Comparison of ENCODE assay signal across 20 cellular contexts in genomic region chr4:113919611-113920010, GRCh38. TPM values are rescaled to one million over a fixed set of nuclear protein-coding genes. Genes with fewer than 3 reads are reported as not detected.
DNase-seq lines count a peak whose midpoint lies in the region; ATAC-seq, FAIRE-seq and TF ChIP-seq lines count a peak whose summit lies in the region.
"Had no signal": no experiment of that assay in that cellular context is flagged by ENCODE, and none has a peak within 500 bp of the region (broad histone marks: within the 10 kb centered on the region; RNA-seq: fewer than 3 reads in every experiment).

No MANE protein-coding gene starts in this region.

- H3K27ac Mint-ChIP-seq in osteocyte (ENCODE audit: unreplicated experiment) = peak overlapping the region; percentile 81
- H3K27ac Mint-ChIP-seq: T-helper 1 cell treated with Interleukin-12 subunit alpha and Interleukin-12 subunit beta and Interleukin-4 antibody, amounts not matched to agents 30 μg/mL and 1 μg/mL, for 36 hours had no signal

- H3K27me3 ChIP-seq in RWPE2 (ENCODE audit: insufficient read depth, poor library complexity, severe bottlenecking) = no peaks in the 10 kb centered on the region
- no peaks in the 10 kb centered on the region for H3K27me3 ChIP-seq in suprapubic skin

- peaks cover 14% of the 10 kb centered on the region for H3K4me1 ChIP-seq in RWPE2 (ENCODE audit: insufficient read depth, poor library complexity, severe bottlenecking)
- no peaks in the 10 kb centered on the region for H3K4me1 ChIP-seq in suprapubic skin

- H3K9me3 ChIP-seq in RWPE2 (ENCODE audit: severe bottlenecking) = no peaks in the 10 kb centered on the region
- H3K9me3 ChIP-seq in suprapubic skin = no peaks in the 10 kb centered on the region
- H3K9me3 ChIP-seq: mucosa of descending colon, thoracic aorta had no signal

- no peak overlapping the region for H3K4me3 Mint-ChIP-seq in osteocyte (ENCODE audit: unreplicated experiment)
- H3K4me3 Mint-ChIP-seq: T-helper 1 cell treated with Interleukin-12 subunit alpha and Interleukin-12 subunit beta and Interleukin-4 antibody, amounts not matched to agents 30 μg/mL and 1 μg/mL, for 36 hours had no signal

- H3K27ac ChIP-seq in RWPE2 (ENCODE audit: poor library complexity, severe bottlenecking) = no peak overlapping the region
- no peak overlapping the region for H3K27ac ChIP-seq in suprapubic skin
- H3K27ac ChIP-seq: coronary artery, thoracic aorta had no signal

- H3K36me3 ChIP-seq in RWPE2 (ENCODE audit: low read depth) (peaks cover 7% of the 10 kb centered on the region; the same call in 1 of the 2 replicates), suprapubic skin (no peaks in the 10 kb centered on the region)
- H3K36me3 ChIP-seq: thoracic aorta had no signal

- H3K36me3 Mint-ChIP-seq in osteocyte (ENCODE audit: unreplicated experiment) = peaks cover 5% of the 10 kb centered on the region

- no peak for TF ChIP-seq POLR2A in H54 (IDR thresholded peaks at IDR 0.05; ENCODE audit: low read depth, low read length)
- TF ChIP-seq POLR2A in suprapubic skin (IDR thresholded peaks at IDR 0.05) = no peak

- WGBS in suprapubic skin = 97% methylated on average over 1 of the region's 1 CpG

- TF ChIP-seq CTCF in RWPE2 (IDR thresholded peaks at IDR 0.05; ENCODE audit: poor library complexity, severe bottlenecking) (no peak), epithelial cell of esophagus (IDR thresholded peaks at IDR 0.05; ENCODE audit: insufficient read depth, low read depth, low read length, missing control alignments) (no peak), osteocyte (IDR thresholded peaks at IDR 0.05) (no peak), suprapubic skin (IDR thresholded peaks at IDR 0.05) (no peak)

- ATAC-seq in RWPE2 (ENCODE audit: low read depth) = peak; percentile 44; the same call in 1 of the 3 replicates
- ATAC-seq: activated CD4-positive, CD25-positive, alpha-beta regulatory T cell treated with anti-CD3 and anti-CD28 coated beads, Interleukin-2, amount 50 U/mL, for 24 hours; mucosa of descending colon; sciatic nerve had no signal

- H3K9me3 Mint-ChIP-seq in osteocyte (ENCODE audit: unreplicated experiment) = no peaks in the 10 kb centered on the region
- H3K9me3 Mint-ChIP-seq: T-helper 1 cell treated with Interleukin-12 subunit alpha and Interleukin-12 subunit beta and Interleukin-4 antibody, amounts not matched to agents 30 μg/mL and 1 μg/mL, for 36 hours had no signal

- H3K4me3 ChIP-seq in RWPE2 (ENCODE audit: severe bottlenecking) (no peak overlapping the region), epithelial cell of esophagus (ENCODE audit: low read length) (no peak overlapping the region), suprapubic skin (no peak overlapping the region)
- H3K4me3 ChIP-seq: coronary artery, mucosa of descending colon, thoracic aorta had no signal

- no peaks in the 10 kb centered on the region for H3K27me3 Mint-ChIP-seq in osteocyte (ENCODE audit: unreplicated experiment)

- peaks cover 71% of the 10 kb centered on the region for H3K4me1 Mint-ChIP-seq in osteocyte (ENCODE audit: unreplicated experiment)

- peak; percentile 36 for FAIRE-seq in H54 (lab: Jason Lieb, UNC)
- FAIRE-seq: islet of Langerhans had no signal

- TF ChIP-seq EP300 in suprapubic skin (IDR thresholded peaks at IDR 0.05) = no peak

- DNase-seq in H54 (ENCODE audit: insufficient read length, low spot score) (no peak), RWPE2 (ENCODE audit: low spot score) (no peak), epithelial cell of esophagus (ENCODE audit: low read depth) (peak; percentile 66), osteocyte (ENCODE audit: extremely low spot score, unreplicated experiment) (no peak), NCI-H345 treated with DMSO at 0.1 percent for 48 hours (lab: John Stamatoyannopoulos, UW; ENCODE audit: unreplicated experiment) (no peak), suprapubic skin (ENCODE audit: low spot score in 2 of 2) (no peak)
- DNase-seq in activated effector memory CD4-positive, alpha-beta T cell treated with Interleukin-2 at 50 U/mL for 16 hours = no peak
- DNase-seq: anterior cingulate cortex; head of caudate nucleus; mucosa of descending colon; NCI-H2081; NCI-H748 treated with DMSO at 0.1 percent for 48 hours; nucleus accumbens; stimulated activated CD4-positive, alpha-beta T cell treated with anti-CD3 and anti-CD28 coated beads, Interleukin-2, amount 100 ng/mL, for 24 hours had no signal

RNA-seq across cellular contexts. Expression of gene ARSJ, which starts 59.8 kb away (rescaled TPM):
- total RNA-seq in osteocyte = 61.7 and 63.3 TPM in 2 replicates
- 1 to 10 TPM; 1.6 to 3.9 (median 3.2) TPM for total RNA-seq in suprapubic skin

Comparison
In these comparisons a context has a peak if more than half of its experiments do, and no peak if none do; other contexts are left out.
1. RNA of gene ARSJ, which starts 59.8 kb away (total RNA-seq): 61.7 to 63.3 TPM in osteocyte; 1.6 to 3.9 TPM in suprapubic skin; every median in the first group is over 10 times any median in the second.